9 cellular contexts compared by ENCODE assay signal in genomic region chr4:56705373-56705772, GRCh38. TPM values are rescaled to one million over a fixed set of nuclear protein-coding genes. Genes with fewer than 3 reads are reported as not detected.
"Had no signal": no experiment of that assay in that cellular context is flagged by ENCODE, and none has a peak within 500 bp of the region (broad histone marks: within the 10 kb centered on the region; RNA-seq: fewer than 3 reads in every experiment).

No MANE protein-coding gene starts in this region.

- ATAC-seq: HepG2, K562 had no signal

- H3K36me3 Mint-ChIP-seq: IgD-negative memory B cell had no signal

- DNase-seq: IMR-90, KBM-7, KG1 had no signal

- H3K9me3 Mint-ChIP-seq: IgD-negative memory B cell had no signal

- H3K27ac ChIP-seq: HL-60, KMS-11 had no signal

- H3K4me3 Mint-ChIP-seq: IgD-negative memory B cell had no signal

- H3K4me3 ChIP-seq: K562 had no signal

- H3K9ac ChIP-seq: KMS-11 had no signal

- H3K27ac Mint-ChIP-seq: IgD-negative memory B cell had no signal

- H3K4me2 ChIP-seq: KMS-11 had no signal

RNA-seq across cellular contexts. Expression of gene HOPX, which starts 24.3 kb away (rescaled TPM):
- total RNA-seq: HepG2, HT1080 had no signal
- polyA plus RNA-seq: HepG2, K562 had no signal
